Comparison of ENCODE assay signal across 12 cellular contexts in the genomic region with DNA sequence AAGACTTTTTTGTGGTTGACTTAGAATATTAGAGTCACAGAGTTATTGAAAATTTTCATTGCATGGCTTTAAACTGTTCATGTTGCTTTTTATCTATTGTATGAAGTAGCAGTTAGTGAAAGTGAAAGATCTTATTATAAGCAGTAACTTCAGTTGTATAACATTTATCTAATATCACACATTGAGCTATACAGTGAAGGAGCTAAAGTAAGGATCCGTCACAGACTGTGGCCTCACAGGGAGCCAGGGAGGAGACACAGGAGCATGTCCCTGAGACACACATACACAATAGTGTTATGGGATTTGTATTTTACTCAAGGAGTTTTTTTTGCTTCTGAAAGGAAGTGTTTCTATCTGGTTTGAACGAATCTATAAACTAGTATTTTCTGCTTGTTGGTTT. TPM values are rescaled to one million over a fixed set of nuclear protein-coding genes. Genes with fewer than 3 reads are reported as not detected.
DNase-seq lines count a peak whose midpoint lies in the region; ATAC-seq and TF ChIP-seq lines count a peak whose summit lies in the region.
"Had no signal": no experiment of that assay in that cellular context is flagged by ENCODE, and none has a peak within 500 bp of the region (broad histone marks: within the 10 kb centered on the region; RNA-seq: fewer than 3 reads in every experiment).

No MANE protein-coding gene starts in this region.

- no peak overlapping the region for H3K4me3 ChIP-seq in CD8-positive, alpha-beta memory T cell (ENCODE audit: low read length)
- H3K4me3 ChIP-seq in SK-N-SH (ENCODE audit: low read depth in 2 of 2, low read length in 1 of 2) = no peak overlapping the region
- no peak overlapping the region for H3K4me3 ChIP-seq in GM23338
- H3K4me3 ChIP-seq: coronary artery, tibial artery had no signal

- H3K36me3 Mint-ChIP-seq in CD8-positive, alpha-beta memory T cell = peaks cover 0 to 65% (median 7%) of the 10 kb centered on the region in 3 donors
- peaks cover 5% of the 10 kb centered on the region for H3K36me3 Mint-ChIP-seq in dendritic cell treated with granulocyte-macrophage colony-stimulating factor and Interleukin-4, amounts not matched to agents 40 ng/mL and 50 ng/mL, for 4 days (ENCODE audit: low read depth)
- H3K36me3 Mint-ChIP-seq in nephron progenitor cell (ENCODE audit: low read depth) = peaks cover 77% of the 10 kb centered on the region
- H3K36me3 Mint-ChIP-seq in GM23338 (ENCODE audit: low read depth) = peaks cover 88% of the 10 kb centered on the region

- H3K79me2 ChIP-seq in SK-N-SH (ENCODE audit: insufficient read depth) = peaks cover 67% of the 10 kb centered on the region
- peaks cover 50% of the 10 kb centered on the region for H3K79me2 ChIP-seq in GM23338 (replicated peaks; ENCODE audit: insufficient read depth)

- TF ChIP-seq EP300 in SK-N-SH (IDR thresholded peaks at IDR 0.05; ENCODE audit: borderline replicate concordance in 1 of 2, low read depth in 1 of 2, low read length in 1 of 2) = no peak

- H2AFZ ChIP-seq in SK-N-SH (ENCODE audit: low read depth) (no peak overlapping the region), GM23338 (no peak overlapping the region)

- H3K27ac ChIP-seq in CD8-positive, alpha-beta memory T cell (ENCODE audit: low read depth, low read length) = peak overlapping the region; percentile 71
- H3K27ac ChIP-seq in SK-N-SH (ENCODE audit: low read depth in 2 of 2, low read length in 1 of 2) = peak overlapping the region; percentile 23 to 74; a peak in 3 of 4 replicates
- H3K27ac ChIP-seq in GM23338 (ENCODE audit: low read depth) = no peak overlapping the region
- H3K27ac ChIP-seq: coronary artery, tibial artery had no signal

- no peak for DNase-seq in CD8-positive, alpha-beta memory T cell
- DNase-seq in SK-N-SH (no peak), nephron progenitor cell (no peak), T1000 (lab: John Stamatoyannopoulos, UW) (no peak), GM23338 (ENCODE audit: low spot score) (no peak), Kasumi-1 (lab: John Stamatoyannopoulos, UW) (no peak), NCI-H1436 treated with DMSO at 0.1 percent for 48 hours (lab: John Stamatoyannopoulos, UW) (no peak)
- DNase-seq: NCI-H1417 treated with DMSO at 0.1 percent for 48 hours, SHP77 treated with DMSO at 0.1 percent for 48 hours, tibial artery had no signal

- peak overlapping the region in 3 of 7 donors; percentile 8 to 73 (median 52) for H3K4me3 Mint-ChIP-seq in CD8-positive, alpha-beta memory T cell
- no peak overlapping the region for H3K4me3 Mint-ChIP-seq in dendritic cell treated with granulocyte-macrophage colony-stimulating factor and Interleukin-4, amounts not matched to agents 40 ng/mL and 50 ng/mL, for 4 days
- H3K4me3 Mint-ChIP-seq in nephron progenitor cell (no peak overlapping the region), GM23338 (no peak overlapping the region)

- no peaks in the 10 kb centered on the region for H3K9me3 Mint-ChIP-seq in CD8-positive, alpha-beta memory T cell
- no peaks in the 10 kb centered on the region for H3K9me3 Mint-ChIP-seq in dendritic cell treated with granulocyte-macrophage colony-stimulating factor and Interleukin-4, amounts not matched to agents 40 ng/mL and 50 ng/mL, for 4 days
- no peaks in the 10 kb centered on the region for H3K9me3 Mint-ChIP-seq in nephron progenitor cell
- H3K9me3 Mint-ChIP-seq in GM23338 = no peaks in the 10 kb centered on the region

- TF ChIP-seq RAD21 in SK-N-SH (IDR thresholded peaks at IDR 0.05; ENCODE audit: low read length) = no peak

- H3K4me2 ChIP-seq in SK-N-SH = peak overlapping the region; percentile 60; the same call in 1 of the 2 replicates
- no peak overlapping the region for H3K4me2 ChIP-seq in GM23338

- peaks cover 18% of the 10 kb centered on the region for H3K4me1 ChIP-seq in CD8-positive, alpha-beta memory T cell (ENCODE audit: insufficient read depth, low read length)
- H3K4me1 ChIP-seq in SK-N-SH (ENCODE audit: control insufficient read depth in 1 of 2, insufficient read depth in 2 of 2, low read depth in 1 of 2, low read length in 1 of 2) (peaks cover 0 to 29% of the 10 kb centered on the region in 2 experiments; a peak in 3 of 4 replicates), GM23338 (ENCODE audit: insufficient read depth) (no peaks in the 10 kb centered on the region)
- H3K4me1 ChIP-seq: tibial artery had no signal

- CTCF ChIA-PET in CD8-positive, alpha-beta memory T cell (lab: Charles Lee) = interaction anchor here (1.8 to 3.4 kb wide), 2 partner anchors 133 to 135 kb away, joined by 4 to 13 read pairs; no protein-coding TSS in a partner anchor
- CTCF ChIA-PET in SK-N-SH (lab: Yijun Ruan, JAX) = interaction anchor here (1.1 to 4.8 kb wide), 3 partner anchors 9 to 135 kb away, joined by 3 to 32 read pairs (median 4); no protein-coding TSS in a partner anchor

- peaks cover 18 to 31% (median 31%) of the 10 kb centered on the region in 3 donors for H3K4me1 Mint-ChIP-seq in CD8-positive, alpha-beta memory T cell
- peaks cover 40% of the 10 kb centered on the region for H3K4me1 Mint-ChIP-seq in dendritic cell treated with granulocyte-macrophage colony-stimulating factor and Interleukin-4, amounts not matched to agents 40 ng/mL and 50 ng/mL, for 4 days (ENCODE audit: low read depth)
- H3K4me1 Mint-ChIP-seq in nephron progenitor cell = no peaks in the 10 kb centered on the region
- no peaks in the 10 kb centered on the region for H3K4me1 Mint-ChIP-seq in GM23338

- intact Hi-C loops in dendritic cell treated with granulocyte-macrophage colony-stimulating factor and Interleukin-4, amounts not matched to agents 40 ng/mL and 50 ng/mL, for 4 days (cut with micrococcal nuclease) = loop anchor here (5.0 to 10.0 kb wide), 2 partner anchors 34 to 704 kb away; partner anchors contain the start of genes LMNB1 and PRRC1

- H4K20me1 ChIP-seq in SK-N-SH (ENCODE audit: insufficient read depth) (peaks cover 7% of the 10 kb centered on the region; the same call in 1 of the 2 replicates), GM23338 (replicated peaks; ENCODE audit: insufficient read depth) (peaks cover 5% of the 10 kb centered on the region; the same call in 1 of the 2 replicates)

- POLR2A ChIA-PET in CD8-positive, alpha-beta memory T cell (lab: Charles Lee) = interaction anchor here (1.2 kb wide), 2 partner anchors 31 to 42 kb away, joined by 3 to 5 read pairs; no protein-coding TSS in a partner anchor
- POLR2A ChIA-PET in SK-N-SH (lab: Yijun Ruan, JAX) = no interaction called here

- peaks cover 55% of the 10 kb centered on the region for H3F3A ChIP-seq in SK-N-SH (replicated peaks; ENCODE audit: insufficient read depth)
- no peaks in the 10 kb centered on the region; the same call in 1 of the 2 replicates for H3F3A ChIP-seq in GM23338 (replicated peaks; ENCODE audit: low read depth)

- TF ChIP-seq CTCF in SK-N-SH (IDR thresholded peaks at IDR 0.05) = no peak
- no peak for TF ChIP-seq CTCF in nephron progenitor cell (IDR thresholded peaks at IDR 0.05)
- no peak for TF ChIP-seq CTCF in GM23338 (conservative IDR thresholded peaks at IDR 0.05; ENCODE audit: low read depth in 2 of 2)

- peak overlapping the region; percentile 69 to 96 (median 92) for H3K27ac Mint-ChIP-seq in CD8-positive, alpha-beta memory T cell
- peak overlapping the region; percentile 45 for H3K27ac Mint-ChIP-seq in dendritic cell treated with granulocyte-macrophage colony-stimulating factor and Interleukin-4, amounts not matched to agents 40 ng/mL and 50 ng/mL, for 4 days
- H3K27ac Mint-ChIP-seq in nephron progenitor cell = peak overlapping the region; percentile 51
- no peak overlapping the region for H3K27ac Mint-ChIP-seq in GM23338

- H3K9me2 ChIP-seq in SK-N-SH (no peaks in the 10 kb centered on the region), GM23338 (ENCODE audit: insufficient read depth) (no peaks in the 10 kb centered on the region)

- no peak overlapping the region for H3K9ac ChIP-seq in SK-N-SH

- WGBS in SK-N-SH (ENCODE audit: low lambda C conversion rate) = 76% methylated on average over 2 of the region's 2 CpGs

- no peaks in the 10 kb centered on the region for H3K36me3 ChIP-seq in CD8-positive, alpha-beta memory T cell (ENCODE audit: insufficient read depth, low read length)
- H3K36me3 ChIP-seq in SK-N-SH (replicated peaks in 1 of 2; ENCODE audit: control insufficient read depth in 1 of 2, insufficient read depth in 2 of 2, low read length in 1 of 2) (peaks cover 30 to 34% of the 10 kb centered on the region in 2 experiments), GM23338 (ENCODE audit: insufficient read depth) (peaks cover 57% of the 10 kb centered on the region)
- H3K36me3 ChIP-seq: tibial artery had no signal

- no peak for ATAC-seq in GM23338

- H3K9me3 ChIP-seq in CD8-positive, alpha-beta memory T cell (ENCODE audit: low read length) = no peaks in the 10 kb centered on the region
- no peaks in the 10 kb centered on the region for H3K9me3 ChIP-seq in SK-N-SH
- H3K9me3 ChIP-seq: tibial artery had no signal

- H3K27me3 ChIP-seq in CD8-positive, alpha-beta memory T cell (ENCODE audit: insufficient read depth, low read length, poor library complexity, severe bottlenecking) = no peaks in the 10 kb centered on the region
- H3K27me3 ChIP-seq in SK-N-SH (ENCODE audit: insufficient read depth) = no peaks in the 10 kb centered on the region
- no peaks in the 10 kb centered on the region for H3K27me3 ChIP-seq in GM23338 (ENCODE audit: insufficient read depth)
- H3K27me3 ChIP-seq: tibial artery had no signal

- H3K27me3 Mint-ChIP-seq in CD8-positive, alpha-beta memory T cell = no peaks in the 10 kb centered on the region
- no peaks in the 10 kb centered on the region for H3K27me3 Mint-ChIP-seq in dendritic cell treated with granulocyte-macrophage colony-stimulating factor and Interleukin-4, amounts not matched to agents 40 ng/mL and 50 ng/mL, for 4 days
- H3K27me3 Mint-ChIP-seq in nephron progenitor cell (ENCODE audit: low read depth, poor library complexity) = no peaks in the 10 kb centered on the region
- H3K27me3 Mint-ChIP-seq in GM23338 (ENCODE audit: insufficient read depth, low read depth, poor library complexity) = peaks cover 4% of the 10 kb centered on the region

TF ChIP-seq in SK-N-SH, 30 proteins besides CTCF, POLR2A, EP300 and RAD21 (continues in another document):
- TF ChIP-seq FOXM1 (IDR thresholded peaks at IDR 0.05; ENCODE audit: low read depth) (no peak), NRF1 (IDR thresholded peaks at IDR 0.05; ENCODE audit: low read depth, low read length) (no peak), GATA2 (CRISPR knock-in tag; IDR thresholded peaks at IDR 0.05) (no peak), ELF1 (IDR thresholded peaks at IDR 0.05) (no peak)

TF ChIP-seq in GM23338, 12 proteins besides CTCF, POLR2A, EP300 and RAD21 (continues in another document):
- TF ChIP-seq ZNF331 (CRISPR knock-in tag; IDR thresholded peaks at IDR 0.05; ENCODE audit: low read depth) (no peak), ZNF114 (CRISPR knock-in tag; IDR thresholded peaks at IDR 0.05) (no peak), JUNB (IDR thresholded peaks at IDR 0.05; ENCODE audit: unreplicated experiment) (no peak), EZH2phosphoT487 (IDR thresholded peaks at IDR 0.05; ENCODE audit: unreplicated experiment) (no peak)

RNA-seq across cellular contexts. Expression of gene LMNB1, which starts 34.0 kb away (rescaled TPM):
- total RNA-seq in CD8-positive, alpha-beta memory T cell = 100 to 1,000 TPM; 172 to 178 TPM
- polyA plus RNA-seq in CD8-positive, alpha-beta memory T cell = 7.5 TPM
- 20.8 and 34.9 TPM in 2 replicates for polyA plus RNA-seq in SK-N-SH (2012; rRNA removed)
- 41.9 and 46.1 TPM in 2 replicates for polyA plus RNA-seq in SK-N-SH (2012; cell fraction: cytosol; rRNA removed)
- polyA plus RNA-seq in SK-N-SH (2012; cell fraction: nucleus; rRNA removed) = 25.2 and 28.3 TPM in 2 replicates
- total RNA-seq in GM23338 (2014; rRNA removed; shearing (Covaris generic)) = 269 and 299 TPM in 2 replicates
- 20.1 and 21.5 TPM in 2 replicates for polyA plus RNA-seq in GM23338 (2016; fragmentation: Nextera tagmentation; extraction: Ambion mirVana)
